Comparison of ENCODE assay signal across 9 cellular contexts in the genomic region with DNA sequence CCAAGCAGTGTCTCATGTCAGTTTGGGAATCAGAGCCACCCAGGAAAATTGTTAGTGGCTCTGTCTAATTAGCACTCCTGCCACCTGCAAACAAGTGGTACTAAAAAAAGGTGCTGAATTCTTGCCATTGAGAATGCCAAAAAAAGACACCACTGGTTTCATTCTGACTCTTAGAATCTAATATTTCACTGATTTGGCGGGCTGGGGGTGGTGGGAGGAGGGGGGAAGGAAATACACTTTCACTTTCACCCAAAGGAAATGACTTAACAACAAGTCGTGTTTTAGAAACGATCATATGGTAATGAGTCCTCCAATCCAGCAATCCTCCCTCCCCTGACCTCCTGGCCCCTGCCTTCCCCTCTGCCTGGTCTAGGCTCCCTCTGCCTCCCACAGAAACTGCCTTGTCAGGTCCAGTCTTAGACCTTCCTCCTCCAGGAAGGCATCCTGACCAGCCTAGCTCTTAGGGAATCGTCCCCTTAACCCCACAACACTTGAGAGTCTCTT. TPM values are rescaled to one million over a fixed set of nuclear protein-coding genes. Genes with fewer than 3 reads are reported as not detected.
DNase-seq lines count a peak whose midpoint lies in the region; ATAC-seq and TF ChIP-seq lines count a peak whose summit lies in the region.
"Had no signal": no experiment of that assay in that cellular context is flagged by ENCODE, and none has a peak within 500 bp of the region (broad histone marks: within the 10 kb centered on the region; RNA-seq: fewer than 3 reads in every experiment).

No MANE protein-coding gene starts in this region.

- H2AFZ ChIP-seq in DND-41 (ENCODE audit: low read depth, low read length) (peak overlapping the region; percentile 75), parathyroid adenoma (peak overlapping the region; percentile 19)

- 30 to 32% methylated on average over 4 of the region's 4 CpGs for WGBS in lower leg skin, 2 donors

- DNase-seq in DND-41: peak; percentile 67
- peak; percentile 48 for DNase-seq in M059J (ENCODE audit: low read depth)
- peak; percentile 65 for DNase-seq in activated naive CD4-positive, alpha-beta T cell treated with anti-CD3 and anti-CD28 coated beads, Interleukin-2, amount 50 U/mL, for 16 hours
- DNase-seq in effector memory CD4-positive, alpha-beta T cell: no peak
- no peak for DNase-seq in lower leg skin (ENCODE audit: low spot score in 2 of 2)

- H3K4me1 ChIP-seq in DND-41 (ENCODE audit: insufficient read depth, low read length) (peaks cover 14% of the 10 kb centered on the region), parathyroid adenoma (peaks cover 9% of the 10 kb centered on the region)
- no peaks in the 10 kb centered on the region for H3K4me1 ChIP-seq in effector memory CD4-positive, alpha-beta T cell (ENCODE audit: control insufficient read depth, insufficient read depth, low read length, poor library complexity, severe bottlenecking)

- H3K4me3 ChIP-seq in DND-41 (ENCODE audit: low read depth in 1 of 2, low read length in 2 of 2) (peak overlapping the region; percentile 8 to 51; a peak in 3 of 4 replicates), parathyroid adenoma (ENCODE audit: low read depth, low read length) (peak overlapping the region; percentile 57), lower leg skin (ENCODE audit: low read depth, poor library complexity, severe bottlenecking) (no peak overlapping the region)
- no peak overlapping the region for H3K4me3 ChIP-seq in effector memory CD4-positive, alpha-beta T cell (ENCODE audit: insufficient read depth, low read depth, low read length, poor library complexity, severe bottlenecking)

- TF ChIP-seq CTCF in DND-41 (IDR thresholded peaks at IDR 0.05; ENCODE audit: borderline replicate concordance, extremely low read depth, low read length, poor library complexity, severe bottlenecking) (no peak), parathyroid adenoma (IDR thresholded peaks at IDR 0.05) (no peak), lower leg skin (IDR thresholded peaks at IDR 0.05) (no peak)

- H3K27ac ChIP-seq in DND-41 (ENCODE audit: low read length) (peak overlapping the region; percentile 69), parathyroid adenoma (no peak overlapping the region)
- H3K27ac ChIP-seq in effector memory CD4-positive, alpha-beta T cell (ENCODE audit: insufficient read depth, low read length, poor library complexity, severe bottlenecking): no peak overlapping the region
- H3K27ac ChIP-seq: HL-60 had no signal

- H3K36me3 ChIP-seq in DND-41 (ENCODE audit: insufficient read depth, low read length): no peaks in the 10 kb centered on the region
- no peaks in the 10 kb centered on the region for H3K36me3 ChIP-seq in parathyroid adenoma (ENCODE audit: control insufficient read depth, insufficient read depth, low read length)
- no peaks in the 10 kb centered on the region for H3K36me3 ChIP-seq in effector memory CD4-positive, alpha-beta T cell (ENCODE audit: control insufficient read depth, insufficient read depth, low read length)

- H3K4me2 ChIP-seq in DND-41 (ENCODE audit: insufficient read depth, low read length): peak overlapping the region; percentile 65
- H3K4me2 ChIP-seq in parathyroid adenoma (ENCODE audit: low read length): peak overlapping the region; percentile 60

- H4K20me1 ChIP-seq in DND-41 (ENCODE audit: insufficient read depth, low read length): no peaks in the 10 kb centered on the region

- no peaks in the 10 kb centered on the region for H3K79me2 ChIP-seq in DND-41 (ENCODE audit: insufficient read depth, low read length)
- no peaks in the 10 kb centered on the region for H3K79me2 ChIP-seq in parathyroid adenoma

- ATAC-seq in DND-41 (ENCODE audit: insufficient read depth, low read depth) (peak; percentile 82), GM21576 (IDR thresholded peaks at IDR 0.05; ENCODE audit: unreplicated experiment) (peak; percentile 37), HG03280 (IDR thresholded peaks at IDR 0.05; ENCODE audit: unreplicated experiment) (no peak)

- no peaks in the 10 kb centered on the region for H3K9me3 ChIP-seq in DND-41 (ENCODE audit: insufficient read depth, low read length, severe bottlenecking)
- H3K9me3 ChIP-seq in parathyroid adenoma (ENCODE audit: control insufficient read depth, low read length): no peaks in the 10 kb centered on the region
- H3K9me3 ChIP-seq in effector memory CD4-positive, alpha-beta T cell (ENCODE audit: control insufficient read depth, low read length): no peaks in the 10 kb centered on the region

- no peak for TF ChIP-seq POLR2A in lower leg skin (IDR thresholded peaks at IDR 0.05)

- H3K9ac ChIP-seq in DND-41 (ENCODE audit: low read depth, low read length) (peak overlapping the region; percentile 30; the same call in 1 of the 2 replicates), parathyroid adenoma (no peak overlapping the region)

- H3K27me3 ChIP-seq in DND-41 (ENCODE audit: insufficient read depth, low read length, poor library complexity): no peaks in the 10 kb centered on the region
- no peaks in the 10 kb centered on the region for H3K27me3 ChIP-seq in parathyroid adenoma (ENCODE audit: control insufficient read depth, insufficient read depth, low read length)
- no peaks in the 10 kb centered on the region for H3K27me3 ChIP-seq in effector memory CD4-positive, alpha-beta T cell (replicated peaks; ENCODE audit: control insufficient read depth, insufficient read depth, low read length, poor library complexity, severe bottlenecking)

- intact Hi-C loops in lower leg skin (cut with DNase I; ENCODE audit: low total_unique reads): no loop called here

RNA-seq across cellular contexts. Expression of gene KLHL29, which starts 4.4 kb away (rescaled TPM):
- total RNA-seq in M059J (2014; rRNA removed; shearing (Covaris generic)): 0.67 and 0.71 TPM in 2 replicates
- 10 to 100 TPM; 10.1 to 27.3 (median 15.7) TPM for total RNA-seq in lower leg skin

Comparison
In these comparisons a context has a peak if more than half of its experiments do, and no peak if none do; other contexts are left out.
1. DNase-seq: peak in DND-41 (single experiment), M059J (single experiment) and activated naive CD4-positive, alpha-beta T cell treated with anti-CD3 and anti-CD28 coated beads, Interleukin-2, amount 50 U/mL, for 16 hours (single experiment); none in effector memory CD4-positive, alpha-beta T cell (0 of 3) and lower leg skin (0 of 2).
2. H3K4me3 ChIP-seq: peak in DND-41 (2 of 2) and parathyroid adenoma (single experiment); none in effector memory CD4-positive, alpha-beta T cell (single experiment) and lower leg skin (single experiment).